8 cellular contexts compared by ENCODE assay signal in the genomic region with DNA sequence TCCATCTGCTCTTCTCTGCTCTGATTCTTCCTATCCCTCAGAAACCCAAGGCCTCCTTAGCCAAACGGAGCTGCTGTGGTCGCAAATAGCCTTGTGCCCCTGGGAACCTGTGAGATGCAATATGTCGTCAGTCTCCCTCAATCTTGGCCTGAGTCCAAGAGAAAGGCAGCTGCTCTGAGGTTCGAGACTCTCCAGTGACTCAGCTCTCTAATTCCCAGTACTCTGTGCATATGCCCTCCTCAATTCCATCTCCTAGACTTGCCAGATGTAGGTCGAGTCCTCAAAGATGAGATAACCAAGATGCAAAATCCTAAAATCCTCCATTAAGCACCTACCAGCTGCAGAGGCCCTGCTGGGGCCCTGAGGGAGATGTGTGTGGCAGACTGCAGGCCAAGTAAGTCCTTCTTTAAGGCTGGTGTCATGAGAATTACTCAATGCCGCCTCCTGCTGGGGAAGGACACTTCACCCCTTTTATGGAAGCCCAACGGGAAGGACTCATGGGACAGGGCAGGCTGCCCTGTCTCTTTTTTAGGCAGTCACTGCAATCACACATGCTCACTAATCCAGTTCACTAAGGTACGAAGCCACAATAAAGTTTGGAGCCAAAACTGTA. TPM values are rescaled to one million over a fixed set of nuclear protein-coding genes. Genes with fewer than 3 reads are reported as not detected.
DNase-seq lines count a peak whose midpoint lies in the region; ATAC-seq and TF ChIP-seq lines count a peak whose summit lies in the region.

No MANE protein-coding gene starts in this region.

- ATAC-seq in HG03571 (IDR thresholded peaks at IDR 0.05; ENCODE audit: unreplicated experiment), result no peak

- H3K4me1 Mint-ChIP-seq in glutamatergic neuron (ENCODE audit: low read depth, unreplicated experiment), result peaks cover 23% of the 10 kb centered on the region

- H3K27ac Mint-ChIP-seq in glutamatergic neuron (ENCODE audit: unreplicated experiment), result peak overlapping the region; percentile 96

- H3K36me3 Mint-ChIP-seq in glutamatergic neuron (ENCODE audit: unreplicated experiment), result no peaks in the 10 kb centered on the region

- DNase-seq in DMS153 (lab: John Stamatoyannopoulos, UW) (peak; percentile 18), DMS153 treated with DMSO at 0.1 percent for 48 hours (lab: John Stamatoyannopoulos, UW; ENCODE audit: unreplicated experiment) (no peak), NCI-H1436 (lab: John Stamatoyannopoulos, UW) (peak; percentile 77), glutamatergic neuron (peak; percentile 81), NCI-H2029 (lab: John Stamatoyannopoulos, UW) (no peak)
- peak; percentile 23 for DNase-seq in activated CD8-positive, alpha-beta memory T cell treated with anti-CD3 and anti-CD28 coated beads, Interleukin-2, amount 50 U/mL, for 4 hours
- DNase-seq in stimulated activated CD4-positive, alpha-beta T cell treated with anti-CD3 and anti-CD28 coated beads, Interleukin-4, amount 100 ng/mL, for 24 hours, result peak; percentile 59

- TF ChIP-seq CTCF in glutamatergic neuron (IDR thresholded peaks at IDR 0.05; ENCODE audit: partially characterized antibody, unreplicated experiment), result peak; percentile 73

- peaks cover 3% of the 10 kb centered on the region for H3K27me3 Mint-ChIP-seq in glutamatergic neuron (ENCODE audit: unreplicated experiment)

- H3K4me3 Mint-ChIP-seq in glutamatergic neuron (ENCODE audit: unreplicated experiment), result peak overlapping the region; percentile 59

- peaks cover 3% of the 10 kb centered on the region for H3K9me3 Mint-ChIP-seq in glutamatergic neuron (ENCODE audit: unreplicated experiment)

RNA-seq across cellular contexts. Expression of a gene that starts 28.5 kb away (rescaled TPM):
- not detected for total RNA-seq in glutamatergic neuron (ENCODE audit: unreplicated experiment)

RNA-seq across cellular contexts. Expression of a gene that starts 30.8 kb away (rescaled TPM):
- total RNA-seq in glutamatergic neuron (ENCODE audit: unreplicated experiment), result not detected

RNA-seq across cellular contexts. Expression of a gene that starts 36.4 kb away (rescaled TPM):
- not detected for total RNA-seq in glutamatergic neuron (ENCODE audit: unreplicated experiment)

RNA-seq across cellular contexts. Expression of a gene that starts 55.0 kb away (rescaled TPM):
- total RNA-seq in glutamatergic neuron (ENCODE audit: unreplicated experiment), result 0.49 TPM

Comparison
In these comparisons a context has a peak if more than half of its experiments do, and no peak if none do; other contexts are left out.
1. DNase-seq: peak in DMS153 (single experiment), NCI-H1436 (single experiment), activated CD8-positive, alpha-beta memory T cell treated with anti-CD3 and anti-CD28 coated beads, Interleukin-2, amount 50 U/mL, for 4 hours (single experiment), glutamatergic neuron (single experiment) and stimulated activated CD4-positive, alpha-beta T cell treated with anti-CD3 and anti-CD28 coated beads, Interleukin-4, amount 100 ng/mL, for 24 hours (single experiment); none in DMS153 treated with DMSO at 0.1 percent for 48 hours (single experiment) and NCI-H2029 (single experiment).